ENCODE assay signal across 2 cellular contexts in the genomic region with DNA sequence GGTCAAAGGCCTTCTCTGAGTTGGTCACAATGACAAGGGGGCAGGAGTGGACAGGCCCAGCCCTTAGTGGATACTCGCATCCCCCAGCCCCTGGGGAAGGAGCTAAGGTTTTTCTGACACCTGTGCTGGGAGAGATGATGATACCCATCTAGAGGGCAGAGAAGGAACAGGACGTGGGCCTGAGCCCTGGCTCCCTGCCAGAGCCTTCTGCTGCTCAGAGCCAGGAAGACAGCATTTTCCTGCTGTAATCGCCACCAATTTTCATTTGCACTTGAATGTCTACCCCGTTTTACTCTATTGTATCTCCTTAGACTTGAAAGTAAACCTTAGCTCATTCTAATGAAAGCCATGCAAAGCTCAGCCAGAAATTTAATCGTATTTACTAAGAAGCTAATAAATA.
TF ChIP-seq lines count a peak whose summit lies in the region.

No MANE protein-coding gene starts in this region.

TF ChIP-seq in H1, 55 proteins besides CTCF, POLR2A, EP300 and RAD21:
- TF ChIP-seq, protein P1, sequence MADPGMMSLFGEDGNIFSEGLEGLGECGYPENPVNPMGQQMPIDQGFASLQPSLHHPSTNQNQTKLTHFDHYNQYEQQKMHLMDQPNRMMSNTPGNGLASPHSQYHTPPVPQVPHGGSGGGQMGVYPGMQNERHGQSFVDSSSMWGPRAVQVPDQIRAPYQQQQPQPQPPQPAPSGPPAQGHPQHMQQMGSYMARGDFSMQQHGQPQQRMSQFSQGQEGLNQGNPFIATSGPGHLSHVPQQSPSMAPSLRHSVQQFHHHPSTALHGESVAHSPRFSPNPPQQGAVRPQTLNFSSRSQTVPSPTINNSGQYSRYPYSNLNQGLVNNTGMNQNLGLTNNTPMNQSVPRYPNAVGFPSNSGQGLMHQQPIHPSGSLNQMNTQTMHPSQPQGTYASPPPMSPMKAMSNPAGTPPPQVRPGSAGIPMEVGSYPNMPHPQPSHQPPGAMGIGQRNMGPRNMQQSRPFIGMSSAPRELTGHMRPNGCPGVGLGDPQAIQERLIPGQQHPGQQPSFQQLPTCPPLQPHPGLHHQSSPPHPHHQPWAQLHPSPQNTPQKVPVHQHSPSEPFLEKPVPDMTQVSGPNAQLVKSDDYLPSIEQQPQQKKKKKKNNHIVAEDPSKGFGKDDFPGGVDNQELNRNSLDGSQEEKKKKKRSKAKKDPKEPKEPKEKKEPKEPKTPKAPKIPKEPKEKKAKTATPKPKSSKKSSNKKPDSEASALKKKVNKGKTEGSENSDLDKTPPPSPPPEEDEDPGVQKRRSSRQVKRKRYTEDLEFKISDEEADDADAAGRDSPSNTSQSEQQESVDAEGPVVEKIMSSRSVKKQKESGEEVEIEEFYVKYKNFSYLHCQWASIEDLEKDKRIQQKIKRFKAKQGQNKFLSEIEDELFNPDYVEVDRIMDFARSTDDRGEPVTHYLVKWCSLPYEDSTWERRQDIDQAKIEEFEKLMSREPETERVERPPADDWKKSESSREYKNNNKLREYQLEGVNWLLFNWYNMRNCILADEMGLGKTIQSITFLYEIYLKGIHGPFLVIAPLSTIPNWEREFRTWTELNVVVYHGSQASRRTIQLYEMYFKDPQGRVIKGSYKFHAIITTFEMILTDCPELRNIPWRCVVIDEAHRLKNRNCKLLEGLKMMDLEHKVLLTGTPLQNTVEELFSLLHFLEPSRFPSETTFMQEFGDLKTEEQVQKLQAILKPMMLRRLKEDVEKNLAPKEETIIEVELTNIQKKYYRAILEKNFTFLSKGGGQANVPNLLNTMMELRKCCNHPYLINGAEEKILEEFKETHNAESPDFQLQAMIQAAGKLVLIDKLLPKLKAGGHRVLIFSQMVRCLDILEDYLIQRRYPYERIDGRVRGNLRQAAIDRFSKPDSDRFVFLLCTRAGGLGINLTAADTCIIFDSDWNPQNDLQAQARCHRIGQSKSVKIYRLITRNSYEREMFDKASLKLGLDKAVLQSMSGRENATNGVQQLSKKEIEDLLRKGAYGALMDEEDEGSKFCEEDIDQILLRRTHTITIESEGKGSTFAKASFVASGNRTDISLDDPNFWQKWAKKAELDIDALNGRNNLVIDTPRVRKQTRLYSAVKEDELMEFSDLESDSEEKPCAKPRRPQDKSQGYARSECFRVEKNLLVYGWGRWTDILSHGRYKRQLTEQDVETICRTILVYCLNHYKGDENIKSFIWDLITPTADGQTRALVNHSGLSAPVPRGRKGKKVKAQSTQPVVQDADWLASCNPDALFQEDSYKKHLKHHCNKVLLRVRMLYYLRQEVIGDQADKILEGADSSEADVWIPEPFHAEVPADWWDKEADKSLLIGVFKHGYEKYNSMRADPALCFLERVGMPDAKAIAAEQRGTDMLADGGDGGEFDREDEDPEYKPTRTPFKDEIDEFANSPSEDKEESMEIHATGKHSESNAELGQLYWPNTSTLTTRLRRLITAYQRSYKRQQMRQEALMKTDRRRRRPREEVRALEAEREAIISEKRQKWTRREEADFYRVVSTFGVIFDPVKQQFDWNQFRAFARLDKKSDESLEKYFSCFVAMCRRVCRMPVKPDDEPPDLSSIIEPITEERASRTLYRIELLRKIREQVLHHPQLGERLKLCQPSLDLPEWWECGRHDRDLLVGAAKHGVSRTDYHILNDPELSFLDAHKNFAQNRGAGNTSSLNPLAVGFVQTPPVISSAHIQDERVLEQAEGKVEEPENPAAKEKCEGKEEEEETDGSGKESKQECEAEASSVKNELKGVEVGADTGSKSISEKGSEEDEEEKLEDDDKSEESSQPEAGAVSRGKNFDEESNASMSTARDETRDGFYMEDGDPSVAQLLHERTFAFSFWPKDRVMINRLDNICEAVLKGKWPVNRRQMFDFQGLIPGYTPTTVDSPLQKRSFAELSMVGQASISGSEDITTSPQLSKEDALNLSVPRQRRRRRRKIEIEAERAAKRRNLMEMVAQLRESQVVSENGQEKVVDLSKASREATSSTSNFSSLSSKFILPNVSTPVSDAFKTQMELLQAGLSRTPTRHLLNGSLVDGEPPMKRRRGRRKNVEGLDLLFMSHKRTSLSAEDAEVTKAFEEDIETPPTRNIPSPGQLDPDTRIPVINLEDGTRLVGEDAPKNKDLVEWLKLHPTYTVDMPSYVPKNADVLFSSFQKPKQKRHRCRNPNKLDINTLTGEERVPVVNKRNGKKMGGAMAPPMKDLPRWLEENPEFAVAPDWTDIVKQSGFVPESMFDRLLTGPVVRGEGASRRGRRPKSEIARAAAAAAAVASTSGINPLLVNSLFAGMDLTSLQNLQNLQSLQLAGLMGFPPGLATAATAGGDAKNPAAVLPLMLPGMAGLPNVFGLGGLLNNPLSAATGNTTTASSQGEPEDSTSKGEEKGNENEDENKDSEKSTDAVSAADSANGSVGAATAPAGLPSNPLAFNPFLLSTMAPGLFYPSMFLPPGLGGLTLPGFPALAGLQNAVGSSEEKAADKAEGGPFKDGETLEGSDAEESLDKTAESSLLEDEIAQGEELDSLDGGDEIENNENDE (IDR thresholded peaks at IDR 0.05; ENCODE audit: insufficient replicate concordance, low read length) = no peak
- TF ChIP-seq POU5F1 (IDR thresholded peaks at IDR 0.05; ENCODE audit: low read depth, low read length) (no peak), YY1 (IDR thresholded peaks at IDR 0.05; ENCODE audit: low read depth, low read length) (no peak), BACH1 (IDR thresholded peaks at IDR 0.05; ENCODE audit: low read length) (no peak)

TF ChIP-seq in HepG2, 621 proteins besides CTCF, POLR2A, EP300 and RAD21:
- TF ChIP-seq MLLT10 (CRISPR knock-in tag; IDR thresholded peaks at IDR 0.05) = no peak
- TF ChIP-seq SNRNP70 (IDR thresholded peaks at IDR 0.05; ENCODE audit: low read depth, low read length) = no peak
- no peak for TF ChIP-seq SRY (CRISPR knock-in tag; IDR thresholded peaks at IDR 0.05)
- TF ChIP-seq ZNF546 (CRISPR knock-in tag; conservative IDR thresholded peaks at IDR 0.05) = no peak
- no peak for TF ChIP-seq UBTF (CRISPR knock-in tag; IDR thresholded peaks at IDR 0.05)
- TF ChIP-seq ZNF256 (CRISPR knock-in tag; conservative IDR thresholded peaks at IDR 0.05) = no peak
- no peak for TF ChIP-seq ZBTB42 (CRISPR knock-in tag; IDR thresholded peaks at IDR 0.05)
- no peak for TF ChIP-seq SALL1 (CRISPR knock-in tag; IDR thresholded peaks at IDR 0.05)
- no peak for TF ChIP-seq ZSCAN22 (CRISPR knock-in tag; IDR thresholded peaks at IDR 0.05)
- no peak for TF ChIP-seq NCOA2 (CRISPR knock-in tag; IDR thresholded peaks at IDR 0.05)
- no peak for TF ChIP-seq TFDP2 (CRISPR knock-in tag; IDR thresholded peaks at IDR 0.05)
- TF ChIP-seq MYC (CRISPR knock-in tag; IDR thresholded peaks at IDR 0.05; ENCODE audit: borderline replicate concordance) = no peak
- no peak for TF ChIP-seq SATB2 (CRISPR knock-in tag; IDR thresholded peaks at IDR 0.05)
- TF ChIP-seq, protein P2, sequence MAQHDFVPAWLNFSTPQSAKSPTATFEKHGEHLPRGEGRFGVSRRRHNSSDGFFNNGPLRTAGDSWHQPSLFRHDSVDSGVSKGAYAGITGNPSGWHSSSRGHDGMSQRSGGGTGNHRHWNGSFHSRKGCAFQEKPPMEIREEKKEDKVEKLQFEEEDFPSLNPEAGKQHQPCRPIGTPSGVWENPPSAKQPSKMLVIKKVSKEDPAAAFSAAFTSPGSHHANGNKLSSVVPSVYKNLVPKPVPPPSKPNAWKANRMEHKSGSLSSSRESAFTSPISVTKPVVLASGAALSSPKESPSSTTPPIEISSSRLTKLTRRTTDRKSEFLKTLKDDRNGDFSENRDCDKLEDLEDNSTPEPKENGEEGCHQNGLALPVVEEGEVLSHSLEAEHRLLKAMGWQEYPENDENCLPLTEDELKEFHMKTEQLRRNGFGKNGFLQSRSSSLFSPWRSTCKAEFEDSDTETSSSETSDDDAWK (CRISPR knock-in tag; IDR thresholded peaks at IDR 0.05) = no peak
- TF ChIP-seq THAP7 (CRISPR knock-in tag; IDR thresholded peaks at IDR 0.05) = no peak
- TF ChIP-seq NFYB (CRISPR knock-in tag; IDR thresholded peaks at IDR 0.05) = no peak
- TF ChIP-seq AGO2 (optimal IDR thresholded peaks at IDR 0.05; ENCODE audit: low read depth, low read length) = no peak
- no peak for TF ChIP-seq HNF4A (CRISPR knock-in tag; IDR thresholded peaks at IDR 0.05)
- TF ChIP-seq ZNF773 (CRISPR knock-in tag; IDR thresholded peaks at IDR 0.05; ENCODE audit: borderline replicate concordance) = no peak
TF ChIP-seq in HepG2: peak in this region for 0.
